In genomic region chr17:77061711-77062110, GRCh38 we compare ENCODE assay signal across 20 cellular contexts.
A peak's percentile ranks its signal among the peaks of the same experiment; 100 is the strongest.
DNase-seq lines count a peak whose midpoint lies in the region; FAIRE-seq and TF ChIP-seq lines count a peak whose summit lies in the region.
"Had no signal": no experiment of that assay in that cellular context is flagged by ENCODE, and none has a peak within 500 bp of the region (broad histone marks: within the 10 kb centered on the region; RNA-seq: fewer than 3 reads in every experiment).

No MANE protein-coding gene starts in this region.

- DNase-seq in NCI-H2227 (lab: John Stamatoyannopoulos, UW; ENCODE audit: unreplicated experiment) (peak; percentile 39), NCI-H2227 treated with DMSO at 0.1 percent for 48 hours (lab: John Stamatoyannopoulos, UW) (no peak), NCI-H1105 treated with DMSO at 0.1 percent for 48 hours (lab: John Stamatoyannopoulos, UW) (peak; percentile 60), NCI-H446 treated with DMSO at 0.1 percent for 48 hours (lab: John Stamatoyannopoulos, UW) (peak; percentile 31), dermis blood vessel endothelial cell (peak; percentile 8), NCI-H2081 (lab: John Stamatoyannopoulos, UW) (no peak), frontal cortex (ENCODE audit: low spot score in 2 of 2) (no peak), GM10248 (ENCODE audit: extremely low spot score) (no peak)
- DNase-seq: Caco-2; CD4-positive, CD25-positive, alpha-beta regulatory T cell; DMS153; EL; GOT3; NCI-H1694; NCI-H2171; NCI-H526 treated with DMSO at 0.1 percent for 48 hours; SHP77 treated with DMSO at 0.1 percent for 48 hours; T-cell had no signal

- TF ChIP-seq CTCF in GM10248 (IDR thresholded peaks at IDR 0.05; ENCODE audit: control extremely low read depth, extremely low read depth, low read depth, missing control alignments) = no peak

- FAIRE-seq in frontal cortex (lab: Jason Lieb, UNC) = no peak
- FAIRE-seq: GM12891, GM18507 had no signal

- POLR2A ChIA-PET in GM10248 (lab: Yijun Ruan, JAX) = no interaction called here

- CTCF ChIA-PET in GM10248 (lab: Yijun Ruan, JAX) = interaction anchor here (0.6 to 1.6 kb wide), 3 partner anchors 13 to 199 kb away, joined by 3 to 4 read pairs (median 3); no protein-coding TSS in a partner anchor

Comparison
In these comparisons a context has a peak if more than half of its experiments do, and no peak if none do; other contexts are left out.
1. DNase-seq: peak in NCI-H2227 (single experiment), NCI-H1105 treated with DMSO at 0.1 percent for 48 hours (single experiment), NCI-H446 treated with DMSO at 0.1 percent for 48 hours (single experiment) and dermis blood vessel endothelial cell (single experiment); none in NCI-H2227 treated with DMSO at 0.1 percent for 48 hours (single experiment), NCI-H2081 (0 of 2), frontal cortex (0 of 2) and GM10248 (single experiment).